In the genomic region with DNA sequence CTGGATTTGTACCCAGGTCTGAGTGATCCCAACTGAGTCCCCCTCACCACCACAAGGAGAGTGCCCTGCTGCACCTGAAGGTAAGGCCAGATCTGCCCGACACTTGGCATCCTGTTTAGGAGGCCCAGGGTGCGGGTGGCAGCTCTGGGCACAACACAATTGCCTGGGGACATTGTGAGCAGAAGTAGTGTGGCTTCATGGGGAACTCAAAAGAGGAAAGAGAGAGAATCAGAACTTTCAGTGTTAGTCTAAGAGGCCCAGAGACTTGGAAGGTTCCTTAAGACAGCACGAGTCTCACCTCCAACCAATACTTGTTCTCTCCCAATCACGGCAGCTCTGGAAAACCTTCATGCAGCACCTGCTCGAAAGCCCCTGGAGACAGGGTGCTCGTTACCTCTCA, we compare ENCODE assay signal across 17 cellular contexts.
"Had no signal": no experiment of that assay in that cellular context is flagged by ENCODE, and none has a peak within 500 bp of the region (broad histone marks: within the 10 kb centered on the region; RNA-seq: fewer than 3 reads in every experiment).

No MANE protein-coding gene starts in this region.

- H3K27me3 Mint-ChIP-seq: activated T-helper 17 cell treated with anti-CD3 and anti-CD28 coated beads, Interleukin-2, amount 50 U/mL, for 72 hours had no signal

- H3K27me3 ChIP-seq: ascending aorta, breast epithelium, neutrophil, transverse colon had no signal

- H3K27ac ChIP-seq: ascending aorta, breast epithelium, neutrophil, transverse colon had no signal

- H3K4me3 ChIP-seq: ascending aorta, breast epithelium, lung, transverse colon had no signal

- H3K9me3 ChIP-seq: ascending aorta, breast epithelium, neutrophil, transverse colon had no signal

- H3K9me3 Mint-ChIP-seq: activated naive CD4-positive, alpha-beta T cell treated with anti-CD3 and anti-CD28 coated beads for 36 hours; activated T-helper 17 cell treated with anti-CD3 and anti-CD28 coated beads, Interleukin-2, amount 50 U/mL, for 72 hours; effector memory CD8-positive, alpha-beta T cell had no signal

- ATAC-seq: activated T-helper 17 cell treated with anti-CD3 and anti-CD28 coated beads, Interleukin-2, amount 50 U/mL, for 72 hours; effector memory CD8-positive, alpha-beta T cell; stimulated activated naive CD8-positive, alpha-beta T cell treated with anti-CD3 and anti-CD28 coated beads, Interleukin-15, Interleukin-2, amounts not matched to agents 100 U/mL and 50 U/mL, for 24 hours had no signal

- DNase-seq: activated CD4-positive, alpha-beta T cell treated with anti-CD3 and anti-CD28 coated beads for 1 hour; activated CD4-positive, alpha-beta T cell treated with anti-CD3 and anti-CD28 coated beads, Interleukin-2, amount 50 U/mL, for 4 hours; activated naive CD4-positive, alpha-beta T cell treated with anti-CD3 and anti-CD28 coated beads for 36 hours; dermis blood vessel endothelial cell; effector memory CD8-positive, alpha-beta T cell; foreskin melanocyte; head of caudate nucleus; kidney glomerular epithelial cell; stimulated activated CD4-positive, alpha-beta T cell treated with anti-CD3 and anti-CD28 coated beads, Interleukin-2, amount 100 ng/mL, for 48 hours; stimulated activated naive CD8-positive, alpha-beta T cell treated with anti-CD3 and anti-CD28 coated beads, Interleukin-15, Interleukin-2, amounts not matched to agents 100 U/mL and 50 U/mL, for 24 hours; T1000; transverse colon had no signal

- H3K4me3 Mint-ChIP-seq: activated naive CD4-positive, alpha-beta T cell treated with anti-CD3 and anti-CD28 coated beads for 36 hours; activated T-helper 17 cell treated with anti-CD3 and anti-CD28 coated beads, Interleukin-2, amount 50 U/mL, for 72 hours; effector memory CD8-positive, alpha-beta T cell had no signal

- H3K4me1 Mint-ChIP-seq: activated T-helper 17 cell treated with anti-CD3 and anti-CD28 coated beads, Interleukin-2, amount 50 U/mL, for 72 hours had no signal

- H3K36me3 ChIP-seq: ascending aorta, breast epithelium, neutrophil, transverse colon had no signal

- H3K27ac Mint-ChIP-seq: activated naive CD4-positive, alpha-beta T cell treated with anti-CD3 and anti-CD28 coated beads for 36 hours; activated T-helper 17 cell treated with anti-CD3 and anti-CD28 coated beads, Interleukin-2, amount 50 U/mL, for 72 hours; effector memory CD8-positive, alpha-beta T cell had no signal

- H3K4me1 ChIP-seq: ascending aorta, breast epithelium, transverse colon had no signal
